In the genomic region with DNA sequence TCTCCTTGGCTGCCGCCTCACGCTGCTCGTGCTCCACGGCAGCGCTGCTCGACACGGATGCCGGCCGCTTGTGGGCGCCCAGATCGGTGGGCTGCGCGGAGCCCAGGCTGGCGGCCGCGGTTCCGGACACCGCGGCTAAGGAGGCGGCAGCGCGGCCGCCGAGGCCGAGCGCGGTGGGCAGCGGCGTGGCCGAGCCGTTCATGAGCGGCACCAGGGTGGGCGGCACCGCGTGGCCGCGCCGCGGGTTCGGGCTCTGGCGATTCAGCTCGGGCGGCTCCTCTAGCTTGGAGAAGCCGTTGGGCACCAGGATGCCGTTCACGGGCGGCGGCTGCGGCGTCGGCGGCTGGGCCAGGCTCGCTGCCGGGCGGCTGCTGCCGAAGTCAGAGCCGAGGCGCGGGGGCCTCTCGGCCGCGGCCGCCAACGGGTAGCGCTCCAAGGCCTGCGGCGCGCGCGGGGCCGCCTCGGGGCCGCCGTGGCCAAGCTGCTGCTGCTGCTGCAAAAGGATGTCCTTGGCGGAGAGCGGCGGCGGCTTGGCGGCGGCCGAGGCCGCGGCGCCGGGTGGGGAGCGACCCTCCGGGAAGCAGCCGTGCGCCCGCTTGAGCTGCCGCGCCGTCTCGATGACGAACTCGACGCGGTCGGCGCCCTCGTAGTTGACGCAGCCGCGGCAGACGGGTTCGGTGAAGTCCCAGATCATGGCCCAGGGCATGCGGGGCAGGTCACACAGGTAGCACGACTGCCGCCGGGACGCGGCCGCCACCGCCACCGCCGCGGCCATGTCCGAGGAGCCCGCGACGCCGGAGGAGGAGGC, we compare ENCODE assay signal across 1 cellular context.
TF ChIP-seq lines count a peak whose summit lies in the region.

No MANE protein-coding gene starts in this region.

TF ChIP-seq in H1, 55 proteins besides CTCF, POLR2A, EP300 and RAD21:
- no peak for TF ChIP-seq EGR1 (IDR thresholded peaks at IDR 0.05; ENCODE audit: borderline replicate concordance, low read depth, low read length)
- no peak for TF ChIP-seq GTF2F1 (IDR thresholded peaks at IDR 0.05; ENCODE audit: borderline replicate concordance, low read depth, low read length)
- TF ChIP-seq EZH2 (IDR thresholded peaks at IDR 0.05; ENCODE audit: low read depth, low read length, severe bottlenecking) = no peak
- TF ChIP-seq TEAD4 (IDR thresholded peaks at IDR 0.05; ENCODE audit: low read depth, low read length) = no peak
- TF ChIP-seq JUN (IDR thresholded peaks at IDR 0.05; ENCODE audit: low read depth, low read length) = no peak
- TF ChIP-seq NANOG (IDR thresholded peaks at IDR 0.05; ENCODE audit: insufficient read depth, low read depth, low read length, poor library complexity, severe bottlenecking) = no peak
- TF ChIP-seq CEBPB (IDR thresholded peaks at IDR 0.05; ENCODE audit: low read depth, low read length) = no peak
- no peak for TF ChIP-seq BRCA1 (IDR thresholded peaks at IDR 0.05; ENCODE audit: low read depth, low read length)
- TF ChIP-seq TAF1 (IDR thresholded peaks at IDR 0.05; ENCODE audit: low read depth, low read length) = 0 out of 2 replicates have a peak, but pooled peaks have one; percentile 41
- peak; percentile 51; the same call in 1 of the 2 replicates for TF ChIP-seq POLR2AphosphoS5 (IDR thresholded peaks at IDR 0.05; ENCODE audit: low read depth, low read length)
- no peak for TF ChIP-seq JUND (IDR thresholded peaks at IDR 0.05; ENCODE audit: low read length)
- no peak for TF ChIP-seq SRF (IDR thresholded peaks at IDR 0.05; ENCODE audit: low read depth, low read length)
- TF ChIP-seq, protein P1, sequence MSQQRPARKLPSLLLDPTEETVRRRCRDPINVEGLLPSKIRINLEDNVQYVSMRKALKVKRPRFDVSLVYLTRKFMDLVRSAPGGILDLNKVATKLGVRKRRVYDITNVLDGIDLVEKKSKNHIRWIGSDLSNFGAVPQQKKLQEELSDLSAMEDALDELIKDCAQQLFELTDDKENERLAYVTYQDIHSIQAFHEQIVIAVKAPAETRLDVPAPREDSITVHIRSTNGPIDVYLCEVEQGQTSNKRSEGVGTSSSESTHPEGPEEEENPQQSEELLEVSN (IDR thresholded peaks at IDR 0.05) = 0 out of 2 replicates have a peak, but pooled peaks have one; percentile 13
- no peak for TF ChIP-seq SP4 (IDR thresholded peaks at IDR 0.05; ENCODE audit: low read length)
- TF ChIP-seq, protein P2, sequence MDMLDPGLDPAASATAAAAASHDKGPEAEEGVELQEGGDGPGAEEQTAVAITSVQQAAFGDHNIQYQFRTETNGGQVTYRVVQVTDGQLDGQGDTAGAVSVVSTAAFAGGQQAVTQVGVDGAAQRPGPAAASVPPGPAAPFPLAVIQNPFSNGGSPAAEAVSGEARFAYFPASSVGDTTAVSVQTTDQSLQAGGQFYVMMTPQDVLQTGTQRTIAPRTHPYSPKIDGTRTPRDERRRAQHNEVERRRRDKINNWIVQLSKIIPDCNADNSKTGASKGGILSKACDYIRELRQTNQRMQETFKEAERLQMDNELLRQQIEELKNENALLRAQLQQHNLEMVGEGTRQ (IDR thresholded peaks at IDR 0.05; ENCODE audit: low read length) = no peak
- no peak for TF ChIP-seq TBP (IDR thresholded peaks at IDR 0.05; ENCODE audit: low read depth, low read length)
- TF ChIP-seq TAF7 (optimal IDR thresholded peaks at IDR 0.05; ENCODE audit: borderline replicate concordance, low read depth, low read length) = no peak
- TF ChIP-seq RFX5 (IDR thresholded peaks at IDR 0.05; ENCODE audit: borderline replicate concordance, low read depth, low read length) = no peak
- peak; percentile 43 for TF ChIP-seq KDM4A (IDR thresholded peaks at IDR 0.05; ENCODE audit: low read depth, low read length, severe bottlenecking)
- TF ChIP-seq, protein P3, sequence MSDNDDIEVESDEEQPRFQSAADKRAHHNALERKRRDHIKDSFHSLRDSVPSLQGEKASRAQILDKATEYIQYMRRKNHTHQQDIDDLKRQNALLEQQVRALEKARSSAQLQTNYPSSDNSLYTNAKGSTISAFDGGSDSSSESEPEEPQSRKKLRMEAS (IDR thresholded peaks at IDR 0.05) = peak; percentile 36; the same call in 1 of the 2 replicates
- no peak for TF ChIP-seq YY1 (IDR thresholded peaks at IDR 0.05; ENCODE audit: low read depth, low read length)
- no peak for TF ChIP-seq SUZ12 (IDR thresholded peaks at IDR 0.05; ENCODE audit: low read length)
- no peak for TF ChIP-seq CBX8 (IDR thresholded peaks at IDR 0.05; ENCODE audit: borderline replicate concordance, low read depth, low read length)
- TF ChIP-seq NRF1 (IDR thresholded peaks at IDR 0.05; ENCODE audit: low read depth, low read length) = no peak
- TF ChIP-seq SIRT6 (IDR thresholded peaks at IDR 0.05; ENCODE audit: low read length) = no peak
- TF ChIP-seq RNF2 (IDR thresholded peaks at IDR 0.05; ENCODE audit: borderline replicate concordance, low read depth, low read length, missing control alignments, poor library complexity, severe bottlenecking) = no peak
- no peak for TF ChIP-seq SIX5 (IDR thresholded peaks at IDR 0.05; ENCODE audit: low read depth, low read length)
- TF ChIP-seq SAP30 (IDR thresholded peaks at IDR 0.05; ENCODE audit: insufficient read depth, insufficient replicate concordance, low read length) = no peak
- no peak for TF ChIP-seq ASH2L (IDR thresholded peaks at IDR 0.05; ENCODE audit: low read length)
- TF ChIP-seq, protein P4, sequence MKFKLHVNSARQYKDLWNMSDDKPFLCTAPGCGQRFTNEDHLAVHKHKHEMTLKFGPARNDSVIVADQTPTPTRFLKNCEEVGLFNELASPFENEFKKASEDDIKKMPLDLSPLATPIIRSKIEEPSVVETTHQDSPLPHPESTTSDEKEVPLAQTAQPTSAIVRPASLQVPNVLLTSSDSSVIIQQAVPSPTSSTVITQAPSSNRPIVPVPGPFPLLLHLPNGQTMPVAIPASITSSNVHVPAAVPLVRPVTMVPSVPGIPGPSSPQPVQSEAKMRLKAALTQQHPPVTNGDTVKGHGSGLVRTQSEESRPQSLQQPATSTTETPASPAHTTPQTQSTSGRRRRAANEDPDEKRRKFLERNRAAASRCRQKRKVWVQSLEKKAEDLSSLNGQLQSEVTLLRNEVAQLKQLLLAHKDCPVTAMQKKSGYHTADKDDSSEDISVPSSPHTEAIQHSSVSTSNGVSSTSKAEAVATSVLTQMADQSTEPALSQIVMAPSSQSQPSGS (IDR thresholded peaks at IDR 0.05; ENCODE audit: low read length) = no peak
- peak; percentile 90 for TF ChIP-seq CREB1 (IDR thresholded peaks at IDR 0.05)
